In the genomic region with DNA sequence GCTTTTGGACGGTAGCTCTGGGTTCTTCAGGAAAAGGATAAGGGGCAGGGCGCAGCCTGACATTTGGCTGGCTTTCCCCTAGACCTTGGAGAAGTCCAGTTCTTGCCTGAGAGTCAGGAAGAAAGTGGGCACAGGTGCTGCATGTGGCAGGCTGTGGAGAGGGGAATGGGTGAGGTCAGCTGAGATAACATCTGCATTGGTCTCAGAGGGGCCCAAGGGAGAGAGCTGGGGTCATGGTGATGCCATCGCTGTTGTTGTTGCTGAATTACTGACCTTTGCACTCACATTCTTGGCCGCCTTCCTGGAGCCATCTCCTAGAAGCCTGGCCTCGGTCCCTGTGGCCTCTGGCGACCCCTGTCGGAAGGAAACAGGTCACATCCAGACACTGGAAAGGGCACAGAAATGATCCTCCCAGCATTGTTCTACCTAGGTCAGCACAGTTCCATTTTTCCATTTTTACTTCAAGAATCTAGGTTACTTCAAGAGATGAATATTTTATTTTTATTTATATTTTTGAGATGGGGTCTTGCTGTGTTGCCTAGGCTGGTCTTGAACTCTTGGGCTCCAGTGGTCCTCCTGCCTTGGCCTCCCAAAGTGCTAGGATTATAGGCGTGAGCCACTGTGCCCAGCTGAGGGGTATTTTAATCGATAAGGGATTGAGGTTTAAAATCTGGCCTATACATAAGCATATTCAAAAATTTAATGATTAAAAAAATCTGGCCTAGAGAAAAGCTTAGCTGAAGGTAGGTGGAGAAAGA, we compare ENCODE assay signal across 1 cellular context.
TF ChIP-seq lines count a peak whose summit lies in the region.

No MANE protein-coding gene starts in this region.

TF ChIP-seq in HepG2, 621 proteins besides CTCF, POLR2A, EP300 and RAD21 (continued from another document and continues in another):
- TF ChIP-seq MED1 (CRISPR knock-in tag; IDR thresholded peaks at IDR 0.05): peak; percentile 81
- TF ChIP-seq, protein P1, sequence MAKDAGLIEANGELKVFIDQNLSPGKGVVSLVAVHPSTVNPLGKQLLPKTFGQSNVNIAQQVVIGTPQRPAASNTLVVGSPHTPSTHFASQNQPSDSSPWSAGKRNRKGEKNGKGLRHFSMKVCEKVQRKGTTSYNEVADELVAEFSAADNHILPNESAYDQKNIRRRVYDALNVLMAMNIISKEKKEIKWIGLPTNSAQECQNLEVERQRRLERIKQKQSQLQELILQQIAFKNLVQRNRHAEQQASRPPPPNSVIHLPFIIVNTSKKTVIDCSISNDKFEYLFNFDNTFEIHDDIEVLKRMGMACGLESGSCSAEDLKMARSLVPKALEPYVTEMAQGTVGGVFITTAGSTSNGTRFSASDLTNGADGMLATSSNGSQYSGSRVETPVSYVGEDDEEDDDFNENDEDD (CRISPR knock-in tag; IDR thresholded peaks at IDR 0.05; ENCODE audit: borderline replicate concordance): peak; percentile 26; the same call in 1 of the 2 replicates
- TF ChIP-seq HOXA3 (CRISPR knock-in tag; IDR thresholded peaks at IDR 0.05): peak; percentile 63; the same call in 1 of the 2 replicates
- no peak for TF ChIP-seq NFATC3 (CRISPR knock-in tag; IDR thresholded peaks at IDR 0.05)
- TF ChIP-seq ZNF124 (CRISPR knock-in tag; IDR thresholded peaks at IDR 0.05): peak; percentile 64; the same call in 1 of the 2 replicates
- peak; percentile 67; the same call in 1 of the 2 replicates for TF ChIP-seq ARNTL (CRISPR knock-in tag; IDR thresholded peaks at IDR 0.05)
- peak; percentile 99 for TF ChIP-seq RARA (CRISPR knock-in tag; IDR thresholded peaks at IDR 0.05)
- TF ChIP-seq REPIN1 (CRISPR knock-in tag; IDR thresholded peaks at IDR 0.05; ENCODE audit: borderline replicate concordance, low read depth): 0 out of 2 replicates have a peak, but pooled peaks have one; percentile 24
- TF ChIP-seq FOXO1 (CRISPR knock-in tag; IDR thresholded peaks at IDR 0.05): peak; percentile 99
- no peak for TF ChIP-seq ZNF674 (CRISPR knock-in tag; IDR thresholded peaks at IDR 0.05; ENCODE audit: low read depth)
- peak; percentile 88 for TF ChIP-seq NR2C2 (CRISPR knock-in tag; IDR thresholded peaks at IDR 0.05; ENCODE audit: borderline replicate concordance)
- TF ChIP-seq EEA1 (CRISPR knock-in tag; IDR thresholded peaks at IDR 0.05; ENCODE audit: borderline replicate concordance): no peak
- peak; percentile 35; the same call in 1 of the 2 replicates for TF ChIP-seq MEF2D (CRISPR knock-in tag; IDR thresholded peaks at IDR 0.05)
- TF ChIP-seq, protein P2, sequence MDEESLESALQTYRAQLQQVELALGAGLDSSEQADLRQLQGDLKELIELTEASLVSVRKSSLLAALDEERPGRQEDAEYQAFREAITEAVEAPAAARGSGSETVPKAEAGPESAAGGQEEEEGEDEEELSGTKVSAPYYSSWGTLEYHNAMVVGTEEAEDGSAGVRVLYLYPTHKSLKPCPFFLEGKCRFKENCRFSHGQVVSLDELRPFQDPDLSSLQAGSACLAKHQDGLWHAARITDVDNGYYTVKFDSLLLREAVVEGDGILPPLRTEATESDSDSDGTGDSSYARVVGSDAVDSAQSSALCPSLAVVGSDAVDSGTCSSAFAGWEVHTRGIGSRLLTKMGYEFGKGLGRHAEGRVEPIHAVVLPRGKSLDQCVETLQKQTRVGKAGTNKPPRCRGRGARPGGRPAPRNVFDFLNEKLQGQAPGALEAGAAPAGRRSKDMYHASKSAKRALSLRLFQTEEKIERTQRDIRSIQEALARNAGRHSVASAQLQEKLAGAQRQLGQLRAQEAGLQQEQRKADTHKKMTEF (CRISPR knock-in tag; IDR thresholded peaks at IDR 0.05): peak; percentile 83
- TF ChIP-seq ZSCAN25 (CRISPR knock-in tag; IDR thresholded peaks at IDR 0.05): peak; percentile 84
- TF ChIP-seq, protein P3, sequence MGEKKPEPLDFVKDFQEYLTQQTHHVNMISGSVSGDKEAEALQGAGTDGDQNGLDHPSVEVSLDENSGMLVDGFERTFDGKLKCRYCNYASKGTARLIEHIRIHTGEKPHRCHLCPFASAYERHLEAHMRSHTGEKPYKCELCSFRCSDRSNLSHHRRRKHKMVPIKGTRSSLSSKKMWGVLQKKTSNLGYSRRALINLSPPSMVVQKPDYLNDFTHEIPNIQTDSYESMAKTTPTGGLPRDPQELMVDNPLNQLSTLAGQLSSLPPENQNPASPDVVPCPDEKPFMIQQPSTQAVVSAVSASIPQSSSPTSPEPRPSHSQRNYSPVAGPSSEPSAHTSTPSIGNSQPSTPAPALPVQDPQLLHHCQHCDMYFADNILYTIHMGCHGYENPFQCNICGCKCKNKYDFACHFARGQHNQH (CRISPR knock-in tag; IDR thresholded peaks at IDR 0.05): peak; percentile 69; the same call in 1 of the 2 replicates
- TF ChIP-seq SRY (CRISPR knock-in tag; IDR thresholded peaks at IDR 0.05): no peak
- TF ChIP-seq, protein P4, sequence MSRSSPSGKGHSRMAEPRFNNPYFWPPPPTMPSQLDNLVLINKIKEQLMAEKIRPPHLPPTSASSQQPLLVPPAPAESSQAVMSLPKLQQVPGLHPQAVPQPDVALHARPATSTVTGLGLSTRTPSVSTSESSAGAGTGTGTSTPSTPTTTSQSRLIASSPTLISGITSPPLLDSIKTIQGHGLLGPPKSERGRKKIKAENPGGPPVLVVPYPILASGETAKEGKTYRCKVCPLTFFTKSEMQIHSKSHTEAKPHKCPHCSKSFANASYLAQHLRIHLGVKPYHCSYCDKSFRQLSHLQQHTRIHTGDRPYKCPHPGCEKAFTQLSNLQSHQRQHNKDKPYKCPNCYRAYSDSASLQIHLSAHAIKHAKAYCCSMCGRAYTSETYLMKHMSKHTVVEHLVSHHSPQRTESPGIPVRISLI (CRISPR knock-in tag; IDR thresholded peaks at IDR 0.05; ENCODE audit: borderline replicate concordance): peak; percentile 30; the same call in 1 of the 2 replicates
- TF ChIP-seq ZNF605 (CRISPR knock-in tag; IDR thresholded peaks at IDR 0.05): peak; percentile 68; the same call in 1 of the 2 replicates
- peak; percentile 70; the same call in 1 of the 2 replicates for TF ChIP-seq ZBTB7B (CRISPR knock-in tag; IDR thresholded peaks at IDR 0.05)
- TF ChIP-seq, protein P5, sequence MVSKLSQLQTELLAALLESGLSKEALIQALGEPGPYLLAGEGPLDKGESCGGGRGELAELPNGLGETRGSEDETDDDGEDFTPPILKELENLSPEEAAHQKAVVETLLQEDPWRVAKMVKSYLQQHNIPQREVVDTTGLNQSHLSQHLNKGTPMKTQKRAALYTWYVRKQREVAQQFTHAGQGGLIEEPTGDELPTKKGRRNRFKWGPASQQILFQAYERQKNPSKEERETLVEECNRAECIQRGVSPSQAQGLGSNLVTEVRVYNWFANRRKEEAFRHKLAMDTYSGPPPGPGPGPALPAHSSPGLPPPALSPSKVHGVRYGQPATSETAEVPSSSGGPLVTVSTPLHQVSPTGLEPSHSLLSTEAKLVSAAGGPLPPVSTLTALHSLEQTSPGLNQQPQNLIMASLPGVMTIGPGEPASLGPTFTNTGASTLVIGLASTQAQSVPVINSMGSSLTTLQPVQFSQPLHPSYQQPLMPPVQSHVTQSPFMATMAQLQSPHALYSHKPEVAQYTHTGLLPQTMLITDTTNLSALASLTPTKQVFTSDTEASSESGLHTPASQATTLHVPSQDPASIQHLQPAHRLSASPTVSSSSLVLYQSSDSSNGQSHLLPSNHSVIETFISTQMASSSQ (IDR thresholded peaks at IDR 0.05; ENCODE audit: low read depth): no peak
- TF ChIP-seq, protein P5 (CRISPR knock-in tag; IDR thresholded peaks at IDR 0.05; ENCODE audit: borderline replicate concordance): 0 out of 2 replicates have a peak, but pooled peaks have one; percentile 40
- TF ChIP-seq ATF7 (IDR thresholded peaks at IDR 0.05): no peak
- TF ChIP-seq ATF7 (CRISPR knock-in tag; IDR thresholded peaks at IDR 0.05): peak; percentile 85
- no peak for TF ChIP-seq BRD4 (CRISPR knock-in tag; IDR thresholded peaks at IDR 0.05)
- 0 out of 2 replicates have a peak, but pooled peaks have one; percentile 9 for TF ChIP-seq CREB1 (IDR thresholded peaks at IDR 0.05)
- no peak; the same call in 1 of the 2 replicates for TF ChIP-seq CREB1 (CRISPR knock-in tag; IDR thresholded peaks at IDR 0.05)
- no peak for TF ChIP-seq TMF1 (CRISPR knock-in tag; IDR thresholded peaks at IDR 0.05; ENCODE audit: low read depth)
- TF ChIP-seq ZBTB20 (CRISPR knock-in tag; IDR thresholded peaks at IDR 0.05; ENCODE audit: borderline replicate concordance, low read depth): no peak
- TF ChIP-seq NR2F1 (CRISPR knock-in tag; IDR thresholded peaks at IDR 0.05): peak; percentile 86 to 89
- TF ChIP-seq FOXP1 (IDR thresholded peaks at IDR 0.05): no peak
- TF ChIP-seq FOXP1 (CRISPR knock-in tag; IDR thresholded peaks at IDR 0.05): peak; percentile 87
- TF ChIP-seq, protein P6, sequence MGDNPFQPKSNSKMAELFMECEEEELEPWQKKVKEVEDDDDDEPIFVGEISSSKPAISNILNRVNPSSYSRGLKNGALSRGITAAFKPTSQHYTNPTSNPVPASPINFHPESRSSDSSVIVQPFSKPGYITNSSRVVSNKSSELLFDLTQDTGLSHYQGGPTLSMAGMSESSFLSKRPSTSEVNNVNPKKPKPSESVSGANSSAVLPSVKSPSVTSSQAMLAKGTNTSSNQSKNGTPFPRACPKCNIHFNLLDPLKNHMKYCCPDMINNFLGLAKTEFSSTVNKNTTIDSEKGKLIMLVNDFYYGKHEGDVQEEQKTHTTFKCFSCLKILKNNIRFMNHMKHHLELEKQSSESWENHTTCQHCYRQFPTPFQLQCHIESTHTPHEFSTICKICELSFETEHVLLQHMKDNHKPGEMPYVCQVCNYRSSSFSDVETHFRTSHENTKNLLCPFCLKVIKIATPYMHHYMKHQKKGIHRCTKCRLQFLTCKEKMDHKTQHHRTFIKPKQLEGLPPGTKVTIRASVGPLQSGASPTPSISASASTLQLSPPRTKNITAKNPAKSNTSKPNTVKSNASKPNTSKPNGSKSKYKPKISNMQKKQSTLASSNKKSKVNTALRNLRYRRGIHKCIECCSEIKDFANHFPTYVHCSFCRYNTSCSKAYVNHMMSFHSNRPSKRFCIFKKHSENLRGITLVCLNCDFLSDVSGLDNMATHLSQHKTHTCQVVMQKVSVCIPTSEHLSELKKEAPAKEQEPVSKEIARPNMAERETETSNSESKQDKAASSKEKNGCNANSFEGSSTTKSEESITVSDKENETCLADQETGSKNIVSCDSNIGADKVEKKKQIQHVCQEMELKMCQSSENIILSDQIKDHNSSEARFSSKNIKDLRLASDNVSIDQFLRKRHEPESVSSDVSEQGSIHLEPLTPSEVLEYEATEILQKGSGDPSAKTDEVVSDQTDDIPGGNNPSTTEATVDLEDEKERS (CRISPR knock-in tag; IDR thresholded peaks at IDR 0.05): 0 out of 2 replicates have a peak, but pooled peaks have one; percentile 48
- peak; percentile 40 for TF ChIP-seq XRCC5 (optimal IDR thresholded peaks at IDR 0.05; ENCODE audit: low read length)
- no peak for TF ChIP-seq ZNF737 (CRISPR knock-in tag; IDR thresholded peaks at IDR 0.05; ENCODE audit: borderline replicate concordance)
- TF ChIP-seq, protein P7, sequence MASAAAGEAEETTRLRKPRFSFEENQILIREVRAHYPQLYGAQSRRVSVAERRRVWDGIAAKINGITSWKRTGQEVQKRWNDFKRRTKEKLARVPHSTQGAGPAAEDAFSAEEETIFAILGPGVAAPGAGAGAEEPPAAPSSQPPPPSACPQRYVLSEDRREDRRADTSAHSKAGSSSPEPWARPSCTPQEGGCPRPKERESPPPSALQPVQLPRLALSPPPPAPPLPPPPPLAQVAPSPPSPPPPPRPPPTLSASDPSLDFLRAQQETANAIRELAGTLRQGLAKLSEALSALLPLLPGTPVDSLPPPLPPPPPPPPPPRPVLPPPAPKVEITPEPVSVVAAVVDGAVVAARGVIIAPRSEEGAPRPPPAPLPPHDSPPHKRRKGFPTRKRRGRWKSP (CRISPR knock-in tag; IDR thresholded peaks at IDR 0.05): no peak
- peak; percentile 51; the same call in 1 of the 2 replicates for TF ChIP-seq YEATS2 (CRISPR knock-in tag; IDR thresholded peaks at IDR 0.05; ENCODE audit: borderline replicate concordance)
- TF ChIP-seq KDM4B (CRISPR knock-in tag; IDR thresholded peaks at IDR 0.05): 0 out of 2 replicates have a peak, but pooled peaks have one; percentile 24
- TF ChIP-seq, protein P8, sequence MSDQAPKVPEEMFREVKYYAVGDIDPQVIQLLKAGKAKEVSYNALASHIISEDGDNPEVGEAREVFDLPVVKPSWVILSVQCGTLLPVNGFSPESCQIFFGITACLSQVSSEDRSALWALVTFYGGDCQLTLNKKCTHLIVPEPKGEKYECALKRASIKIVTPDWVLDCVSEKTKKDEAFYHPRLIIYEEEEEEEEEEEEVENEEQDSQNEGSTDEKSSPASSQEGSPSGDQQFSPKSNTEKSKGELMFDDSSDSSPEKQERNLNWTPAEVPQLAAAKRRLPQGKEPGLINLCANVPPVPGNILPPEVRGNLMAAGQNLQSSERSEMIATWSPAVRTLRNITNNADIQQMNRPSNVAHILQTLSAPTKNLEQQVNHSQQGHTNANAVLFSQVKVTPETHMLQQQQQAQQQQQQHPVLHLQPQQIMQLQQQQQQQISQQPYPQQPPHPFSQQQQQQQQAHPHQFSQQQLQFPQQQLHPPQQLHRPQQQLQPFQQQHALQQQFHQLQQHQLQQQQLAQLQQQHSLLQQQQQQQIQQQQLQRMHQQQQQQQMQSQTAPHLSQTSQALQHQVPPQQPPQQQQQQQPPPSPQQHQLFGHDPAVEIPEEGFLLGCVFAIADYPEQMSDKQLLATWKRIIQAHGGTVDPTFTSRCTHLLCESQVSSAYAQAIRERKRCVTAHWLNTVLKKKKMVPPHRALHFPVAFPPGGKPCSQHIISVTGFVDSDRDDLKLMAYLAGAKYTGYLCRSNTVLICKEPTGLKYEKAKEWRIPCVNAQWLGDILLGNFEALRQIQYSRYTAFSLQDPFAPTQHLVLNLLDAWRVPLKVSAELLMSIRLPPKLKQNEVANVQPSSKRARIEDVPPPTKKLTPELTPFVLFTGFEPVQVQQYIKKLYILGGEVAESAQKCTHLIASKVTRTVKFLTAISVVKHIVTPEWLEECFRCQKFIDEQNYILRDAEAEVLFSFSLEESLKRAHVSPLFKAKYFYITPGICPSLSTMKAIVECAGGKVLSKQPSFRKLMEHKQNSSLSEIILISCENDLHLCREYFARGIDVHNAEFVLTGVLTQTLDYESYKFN (CRISPR knock-in tag; conservative IDR thresholded peaks at IDR 0.05): peak; percentile 90
- no peak for TF ChIP-seq ISX (CRISPR knock-in tag; conservative IDR thresholded peaks at IDR 0.05)
- 0 out of 2 replicates have a peak, but pooled peaks have one; percentile 10 for TF ChIP-seq TCF7 (IDR thresholded peaks at IDR 0.05; ENCODE audit: low read depth)
- TF ChIP-seq YY1 (IDR thresholded peaks at IDR 0.05; ENCODE audit: insufficient read depth, insufficient replicate concordance, low read depth, low read length): no peak
- TF ChIP-seq ZNF337 (CRISPR knock-in tag; IDR thresholded peaks at IDR 0.05; ENCODE audit: borderline replicate concordance, low read depth): 0 out of 2 replicates have a peak, but pooled peaks have one; percentile 5
- peak; percentile 92; the same call in 1 of the 2 replicates for TF ChIP-seq FOXK1 (CRISPR knock-in tag; IDR thresholded peaks at IDR 0.05; ENCODE audit: borderline replicate concordance, low read depth)
- TF ChIP-seq ZNF552 (CRISPR knock-in tag; IDR thresholded peaks at IDR 0.05; ENCODE audit: borderline replicate concordance): no peak
